Comparison of ENCODE assay signal across 8 cellular contexts in the genomic region with DNA sequence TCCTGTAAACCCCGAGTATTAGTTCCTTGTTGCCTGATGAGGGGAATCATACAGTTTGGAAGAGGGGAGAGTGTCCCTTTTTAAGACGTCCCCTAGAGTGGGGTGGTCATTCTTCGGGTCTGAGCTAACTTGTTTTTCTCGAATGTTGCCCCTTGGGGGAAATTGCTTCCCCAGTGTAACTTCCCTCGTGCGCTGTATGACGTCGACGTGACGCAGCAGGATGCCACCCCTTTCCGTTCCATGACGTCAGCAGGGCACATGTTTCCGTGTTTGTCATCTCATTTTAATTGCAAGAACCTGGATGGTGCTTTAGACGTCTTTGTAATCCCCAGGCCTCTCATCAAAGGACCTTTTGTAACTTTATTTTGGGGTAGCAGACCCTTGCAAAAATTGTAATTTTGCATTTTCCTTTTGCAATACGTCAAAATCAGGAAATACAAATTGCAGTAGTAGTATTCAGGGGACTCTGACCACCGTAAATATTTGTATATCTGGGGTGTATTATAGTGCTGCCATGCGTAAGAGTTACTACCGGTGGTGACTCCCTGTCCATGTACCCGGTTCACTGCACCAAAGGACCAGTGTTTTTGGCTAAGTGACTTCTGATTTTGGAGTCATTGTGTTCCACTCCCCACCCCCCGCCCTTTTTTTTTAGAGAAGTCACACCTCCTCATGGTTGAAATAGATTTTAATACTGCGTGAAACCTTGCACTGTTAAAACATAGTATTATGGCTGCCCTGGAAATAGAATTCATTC. TPM values are rescaled to one million over a fixed set of nuclear protein-coding genes. Genes with fewer than 3 reads are reported as not detected.
DNase-seq lines count a peak whose midpoint lies in the region; ATAC-seq and TF ChIP-seq lines count a peak whose summit lies in the region.

No MANE protein-coding gene starts in this region.

- H3K27me3 Mint-ChIP-seq in natural killer cell (ENCODE audit: low read depth in 2 of 2), result peaks cover 0 to 4% of the 10 kb centered on the region in 2 donors

- H3K4me1 Mint-ChIP-seq in natural killer cell, result peaks cover 36 to 41% of the 10 kb centered on the region in 2 donors

- peak overlapping the region; percentile 87 for H3K4me3 ChIP-seq in ACC112 (ENCODE audit: low read depth, low read length)
- peak overlapping the region; percentile 61 to 80 (median 78) for H3K4me3 ChIP-seq in Peyer's patch
- H3K4me3 ChIP-seq in fibroblast of lung (replicated peaks in 1 of 4; ENCODE audit: control extremely low read depth in 1 of 4, insufficient read depth in 1 of 4, low read depth in 3 of 4, low read length in 4 of 4), result peak overlapping the region; percentile 67 to 92 (median 82)

- intact Hi-C loops in natural killer cell (cut with micrococcal nuclease), result loop anchor here (1.0 to 5.0 kb wide), 4 partner anchors 64 to 516 kb away; partner anchors contain the start of genes FOSL2 and MRPL33

- peaks cover 7% of the 10 kb centered on the region; the same call in 1 of the 2 replicates for H3K36me3 ChIP-seq in ACC112 (ENCODE audit: insufficient read depth, low read length)
- H3K36me3 ChIP-seq in Peyer's patch, result peaks cover 0 to 4% (median 0%) of the 10 kb centered on the region in 3 donors
- H3K36me3 ChIP-seq in fibroblast of lung (ENCODE audit: control insufficient read depth, insufficient read depth, low read length), result no peaks in the 10 kb centered on the region

- DNase-seq in Peyer's patch (peak; percentile 72 to 94 (median 89)), fibroblast of lung (ENCODE audit: low read depth in 2 of 2) (peak; percentile 70 to 90), natural killer cell (peak; percentile 98)
- peak; percentile 57 to 73 for DNase-seq in activated T-helper 1 cell treated with anti-CD3 and anti-CD28 coated beads, Interleukin-2, amount 50 U/mL, for 16 hours (ENCODE audit: low read depth in 1 of 2, low spot score in 1 of 2)
- DNase-seq in stimulated activated naive CD4-positive, alpha-beta T cell treated with Interleukin-2 at 50 U/mL for 16 hours (lab: John Stamatoyannopoulos, UW), result peak; percentile 75

- ATAC-seq in GM18870 (IDR thresholded peaks at IDR 0.05; ENCODE audit: unreplicated experiment), result peak; percentile 8
- peak; percentile 8 for ATAC-seq in HG03521 (IDR thresholded peaks at IDR 0.05; ENCODE audit: unreplicated experiment)
- ATAC-seq in natural killer cell, result peak; percentile 46 to 75 (median 47)

- peaks cover 34% of the 10 kb centered on the region for H3K79me2 ChIP-seq in ACC112 (ENCODE audit: control insufficient read depth, insufficient read depth, low read length, unreplicated experiment)
- H3K79me2 ChIP-seq in fibroblast of lung (ENCODE audit: control insufficient read depth, insufficient read depth, low read length), result peaks cover 6% of the 10 kb centered on the region

- no peaks in the 10 kb centered on the region for H3K27me3 ChIP-seq in ACC112 (ENCODE audit: insufficient read depth, low read length)
- H3K27me3 ChIP-seq in Peyer's patch, result no peaks in the 10 kb centered on the region
- no peaks in the 10 kb centered on the region for H3K27me3 ChIP-seq in fibroblast of lung (ENCODE audit: control insufficient read depth, insufficient read depth, low read length)

- H3K9me3 ChIP-seq in Peyer's patch (no peaks in the 10 kb centered on the region), fibroblast of lung (ENCODE audit: control insufficient read depth, insufficient read depth, low read depth, low read length) (no peaks in the 10 kb centered on the region)

- peak overlapping the region; percentile 99 for H3K4me3 Mint-ChIP-seq in natural killer cell

- H2AFZ ChIP-seq in ACC112 (ENCODE audit: low read length, unreplicated experiment), result peak overlapping the region; percentile 66
- peak overlapping the region; percentile 79 for H2AFZ ChIP-seq in fibroblast of lung (ENCODE audit: low read length)

- H3K27ac ChIP-seq in ACC112 (ENCODE audit: low read depth, low read length) (peak overlapping the region; percentile 97), Peyer's patch (peak overlapping the region; percentile 87 to 98 (median 94)), fibroblast of lung (ENCODE audit: insufficient read depth, low read length) (peak overlapping the region; percentile 96)

- peak overlapping the region; percentile 84 for H3K4me2 ChIP-seq in fibroblast of lung (ENCODE audit: extremely low read depth, insufficient read depth, low read length)

- H3K9me3 Mint-ChIP-seq in natural killer cell, result no peaks in the 10 kb centered on the region

- peak overlapping the region; percentile 100 for H3K27ac Mint-ChIP-seq in natural killer cell

- peaks cover 6% of the 10 kb centered on the region for H3K36me3 Mint-ChIP-seq in natural killer cell

- H3K9ac ChIP-seq in fibroblast of lung (ENCODE audit: insufficient read depth, low read length), result peak overlapping the region; percentile 93

- TF ChIP-seq POLR2A in Peyer's patch (IDR thresholded peaks at IDR 0.05), result no peak

- H3K4me1 ChIP-seq in ACC112 (ENCODE audit: control insufficient read depth, insufficient read depth, low read length, unreplicated experiment) (peaks cover 27% of the 10 kb centered on the region), Peyer's patch (peaks cover 3 to 9% (median 3%) of the 10 kb centered on the region in 4 donors), fibroblast of lung (ENCODE audit: control insufficient read depth, extremely low read depth, insufficient read depth, low read length) (peaks cover 9% of the 10 kb centered on the region)

- peak in 1 of 6 experiments; percentile 2 for TF ChIP-seq CTCF in Peyer's patch (IDR thresholded peaks at IDR 0.05)
- TF ChIP-seq CTCF in fibroblast of lung (conservative IDR thresholded peaks at IDR 0.05 in 1 of 2, IDR thresholded peaks at IDR 0.05 in 1 of 2; ENCODE audit: low read depth in 1 of 2, low read length in 2 of 2), result no peak
- no peak for TF ChIP-seq CTCF in natural killer cell (IDR thresholded peaks at IDR 0.05)

- H4K20me1 ChIP-seq in fibroblast of lung (ENCODE audit: control insufficient read depth, extremely low read depth, insufficient read depth, low read length), result no peaks in the 10 kb centered on the region

RNA-seq across cellular contexts. Expression of gene BABAM2, which starts 0.7 kb away (rescaled TPM):
- total RNA-seq in Peyer's patch (10 to 100 TPM; 35.0 to 70.5 (median 51.5) TPM), fibroblast of lung (14.4 and 25.6 TPM in 2 replicates), natural killer cell (10 to 100 TPM; 54.6 to 66.1 (median 59.5) TPM)
- 31.2 and 33.4 TPM in 2 replicates for polyA plus RNA-seq in fibroblast of lung
- polyA plus RNA-seq in fibroblast of lung (2012), result 36.1 and 37.0 TPM in 2 replicates
- 21.8 and 30.7 TPM in 2 replicates for polyA minus RNA-seq in fibroblast of lung (ENCODE audit: low replicate concordance)

RNA-seq across cellular contexts. Expression of gene RBKS, which starts 1.1 kb away (rescaled TPM):
- total RNA-seq in Peyer's patch (10 to 100 TPM in 3 of 4 donors, not detected in 1; 26.1 to 35.4 (median 33.1) TPM), fibroblast of lung (1.3 and 2.6 TPM in 2 replicates), natural killer cell (10 to 100 TPM; 11.5 to 20.9 (median 12.8) TPM)
- polyA plus RNA-seq in fibroblast of lung, result 1.3 and 1.6 TPM in 2 replicates
- 1.1 and 1.9 TPM in 2 replicates for polyA plus RNA-seq in fibroblast of lung (2012)
- 0.63 and 1.4 TPM in 2 replicates for polyA minus RNA-seq in fibroblast of lung (ENCODE audit: low replicate concordance)

Comparison
In these comparisons a context has a peak if more than half of its experiments do, and no peak if none do; other contexts are left out.
1. Peak in every context shown above with its lines: DNase-seq, ATAC-seq, H3K4me3 ChIP-seq and H3K27ac ChIP-seq.